14 cellular contexts compared by ENCODE assay signal in genomic region chr16:28875134-28876015, GRCh38. TPM values are rescaled to one million over a fixed set of nuclear protein-coding genes. Genes with fewer than 3 reads are reported as not detected.
DNase-seq lines count a peak whose midpoint lies in the region; TF ChIP-seq lines count a peak whose summit lies in the region.
"Had no signal": no experiment of that assay in that cellular context is flagged by ENCODE, and none has a peak within 500 bp of the region (broad histone marks: within the 10 kb centered on the region; RNA-seq: fewer than 3 reads in every experiment).

No MANE protein-coding gene starts in this region.

- H3K9ac ChIP-seq in SK-N-MC (ENCODE audit: insufficient read length) = no peak overlapping the region
- H3K9ac ChIP-seq: GM23248 had no signal

- no peak overlapping the region for H3K4me3 ChIP-seq in SK-N-MC
- H3K4me3 ChIP-seq in skeletal muscle cell (ENCODE audit: low read depth, low read length) = no peak overlapping the region
- H3K4me3 ChIP-seq: gastroesophageal sphincter, GM23248 had no signal

- H3K4me1 Mint-ChIP-seq in activated CD4-positive, alpha-beta T cell treated with anti-CD3 and anti-CD28 coated beads, Interleukin-2, amount 10 ng/mL, durations not matched to agents 7 days and 5 days = peaks cover 20% of the 10 kb centered on the region
- peaks cover 7% of the 10 kb centered on the region for H3K4me1 Mint-ChIP-seq in mesothelial cell of epicardium
- peaks cover 4% of the 10 kb centered on the region for H3K4me1 Mint-ChIP-seq in endothelial cell (ENCODE audit: unreplicated experiment)

- peak overlapping the region; percentile 25; the same call in 1 of the 2 replicates for H3K27ac ChIP-seq in SK-N-MC
- H3K27ac ChIP-seq: gastroesophageal sphincter, GM23248 had no signal

- CTCF ChIA-PET in activated CD4-positive, alpha-beta T cell treated with anti-CD3 and anti-CD28 coated beads, Interleukin-2, amount 10 ng/mL, durations not matched to agents 7 days and 5 days (lab: Charles Lee) = interaction anchor here (0.5 to 3.7 kb wide), 4 partner anchors 11 to 882 kb away, joined by 5 to 31 read pairs (median 9); partner anchors contain the start of gene SH2B1

- DNase-seq in activated CD4-positive, alpha-beta T cell treated with anti-CD3 and anti-CD28 coated beads, Interleukin-2, amount 10 ng/mL, durations not matched to agents 7 days and 5 days = no peak
- no peak for DNase-seq in activated CD4-positive, alpha-beta T cell treated with anti-CD3 and anti-CD28 coated beads, Interleukin-2, amount 50 U/mL, for 48 hours
- DNase-seq in SK-N-MC (ENCODE audit: low read depth, low spot score) = no peak
- DNase-seq in skeletal muscle cell (ENCODE audit: low read depth) = peak; percentile 26
- no peak for DNase-seq in mesothelial cell of epicardium (ENCODE audit: low spot score in 2 of 2, unreplicated experiment in 2 of 2)
- no peak for DNase-seq in endothelial cell (ENCODE audit: low spot score)
- DNase-seq: GM23248; occipital lobe; OCI-M1; stimulated activated CD4-positive, alpha-beta T cell treated with anti-CD3 and anti-CD28 coated beads, Interleukin-12 subunit alpha, Interleukin-12 subunit beta, amount 100 ng/mL, for 4 hours had no signal

- no peak for TF ChIP-seq CTCF in mesothelial cell of epicardium (IDR thresholded peaks at IDR 0.05; ENCODE audit: unreplicated experiment)
- no peak for TF ChIP-seq CTCF in endothelial cell (IDR thresholded peaks at IDR 0.05; ENCODE audit: unreplicated experiment)

- no peaks in the 10 kb centered on the region for H3K27me3 Mint-ChIP-seq in activated CD4-positive, alpha-beta T cell treated with anti-CD3 and anti-CD28 coated beads, Interleukin-2, amount 10 ng/mL, durations not matched to agents 7 days and 5 days
- no peaks in the 10 kb centered on the region for H3K27me3 Mint-ChIP-seq in mesothelial cell of epicardium (ENCODE audit: low read depth)
- H3K27me3 Mint-ChIP-seq in endothelial cell (ENCODE audit: unreplicated experiment) = peaks cover 4% of the 10 kb centered on the region
- H3K27me3 Mint-ChIP-seq: activated naive CD8-positive, alpha-beta T cell; IgD-negative memory B cell had no signal

- H3K27ac Mint-ChIP-seq in activated CD4-positive, alpha-beta T cell treated with anti-CD3 and anti-CD28 coated beads, Interleukin-2, amount 10 ng/mL, durations not matched to agents 7 days and 5 days = peak overlapping the region; percentile 2
- H3K27ac Mint-ChIP-seq in mesothelial cell of epicardium = no peak overlapping the region
- H3K27ac Mint-ChIP-seq in endothelial cell (ENCODE audit: unreplicated experiment) = no peak overlapping the region
- H3K27ac Mint-ChIP-seq: activated naive CD8-positive, alpha-beta T cell; IgD-negative memory B cell; memory B cell had no signal

- POLR2A ChIA-PET in activated CD4-positive, alpha-beta T cell treated with anti-CD3 and anti-CD28 coated beads, Interleukin-2, amount 10 ng/mL, durations not matched to agents 7 days and 5 days (lab: Charles Lee) = interaction anchor here (0.6 kb wide), 1 partner anchor 58 kb away, joined by 4 read pairs; no protein-coding TSS in a partner anchor

- H3K9me3 ChIP-seq in SK-N-MC (ENCODE audit: low read depth, low read length) = no peaks in the 10 kb centered on the region
- H3K9me3 ChIP-seq: gastroesophageal sphincter had no signal

- H3K9me3 Mint-ChIP-seq in activated CD4-positive, alpha-beta T cell treated with anti-CD3 and anti-CD28 coated beads, Interleukin-2, amount 10 ng/mL, durations not matched to agents 7 days and 5 days = no peaks in the 10 kb centered on the region
- H3K9me3 Mint-ChIP-seq in mesothelial cell of epicardium (no peaks in the 10 kb centered on the region), endothelial cell (ENCODE audit: unreplicated experiment) (no peaks in the 10 kb centered on the region)
- H3K9me3 Mint-ChIP-seq: IgD-negative memory B cell, memory B cell had no signal

- H3K36me3 ChIP-seq in SK-N-MC (ENCODE audit: insufficient read depth, low read length) = peaks cover 6% of the 10 kb centered on the region

- H3K4me3 Mint-ChIP-seq in activated CD4-positive, alpha-beta T cell treated with anti-CD3 and anti-CD28 coated beads, Interleukin-2, amount 10 ng/mL, durations not matched to agents 7 days and 5 days = no peak overlapping the region
- H3K4me3 Mint-ChIP-seq in mesothelial cell of epicardium = no peak overlapping the region
- H3K4me3 Mint-ChIP-seq in endothelial cell (ENCODE audit: unreplicated experiment) = no peak overlapping the region
- H3K4me3 Mint-ChIP-seq: activated naive CD8-positive, alpha-beta T cell; memory B cell had no signal

- H3K36me3 Mint-ChIP-seq in activated CD4-positive, alpha-beta T cell treated with anti-CD3 and anti-CD28 coated beads, Interleukin-2, amount 10 ng/mL, durations not matched to agents 7 days and 5 days (ENCODE audit: low read depth) = peaks cover 5% of the 10 kb centered on the region
- H3K36me3 Mint-ChIP-seq in mesothelial cell of epicardium = peaks cover 9% of the 10 kb centered on the region
- no peaks in the 10 kb centered on the region for H3K36me3 Mint-ChIP-seq in endothelial cell (ENCODE audit: low read depth, unreplicated experiment)
- H3K36me3 Mint-ChIP-seq: activated naive CD8-positive, alpha-beta T cell; IgD-negative memory B cell had no signal

RNA-seq across cellular contexts. Expression of gene ATP2A1, which starts 2.9 kb away (rescaled TPM):
- total RNA-seq in activated CD4-positive, alpha-beta T cell treated with anti-CD3 and anti-CD28 coated beads, Interleukin-2, amount 10 ng/mL, durations not matched to agents 7 days and 5 days = 1 to 10 TPM; 1.3 to 2.7 TPM
- total RNA-seq in mesothelial cell of epicardium (2.9 to 3.6 TPM (median 3.0 TPM) in 3 replicates), endothelial cell (ENCODE audit: unreplicated experiment) (1.9 TPM)

RNA-seq across cellular contexts. Expression of gene SH2B1, which starts 11.7 kb away (rescaled TPM):
- 10 to 100 TPM; 62.6 to 66.6 TPM for total RNA-seq in activated CD4-positive, alpha-beta T cell treated with anti-CD3 and anti-CD28 coated beads, Interleukin-2, amount 10 ng/mL, durations not matched to agents 7 days and 5 days
- total RNA-seq in mesothelial cell of epicardium (73.9 to 78.5 TPM (median 76.8 TPM) in 3 replicates), endothelial cell (ENCODE audit: unreplicated experiment) (46.9 TPM)

RNA-seq across cellular contexts. Expression of gene TUFM, which starts 29.2 kb away (rescaled TPM):
- total RNA-seq in activated CD4-positive, alpha-beta T cell treated with anti-CD3 and anti-CD28 coated beads, Interleukin-2, amount 10 ng/mL, durations not matched to agents 7 days and 5 days = 100 to 1,000 TPM; 105 to 125 TPM
- total RNA-seq in mesothelial cell of epicardium (122 to 134 TPM (median 127 TPM) in 3 replicates), endothelial cell (ENCODE audit: unreplicated experiment) (173 TPM)

RNA-seq across cellular contexts. Expression of gene RABEP2, which starts 49.7 kb away (rescaled TPM):
- 10 to 100 TPM; 16.8 to 21.1 TPM for total RNA-seq in activated CD4-positive, alpha-beta T cell treated with anti-CD3 and anti-CD28 coated beads, Interleukin-2, amount 10 ng/mL, durations not matched to agents 7 days and 5 days
- total RNA-seq in mesothelial cell of epicardium = 26.8 to 30.1 TPM (median 29.7 TPM) in 3 replicates
- 16.0 TPM for total RNA-seq in endothelial cell (ENCODE audit: unreplicated experiment)

RNA-seq across cellular contexts. Expression of gene ATXN2L, which starts 52.6 kb away (rescaled TPM):
- total RNA-seq in activated CD4-positive, alpha-beta T cell treated with anti-CD3 and anti-CD28 coated beads, Interleukin-2, amount 10 ng/mL, durations not matched to agents 7 days and 5 days = 100 to 1,000 TPM; 257 to 265 TPM
- 215 to 230 TPM (median 219 TPM) in 3 replicates for total RNA-seq in mesothelial cell of epicardium
- 184 TPM for total RNA-seq in endothelial cell (ENCODE audit: unreplicated experiment)
